10 cellular contexts compared by ENCODE assay signal in genomic region chr15:56759450-56759845, GRCh38. TPM values are rescaled to one million over a fixed set of nuclear protein-coding genes. Genes with fewer than 3 reads are reported as not detected.
DNase-seq lines count a peak whose midpoint lies in the region; FAIRE-seq and TF ChIP-seq lines count a peak whose summit lies in the region.
"Had no signal": no experiment of that assay in that cellular context is flagged by ENCODE, and none has a peak within 500 bp of the region (broad histone marks: within the 10 kb centered on the region; RNA-seq: fewer than 3 reads in every experiment).

No MANE protein-coding gene starts in this region.

- H2BK5ac ChIP-seq in mesendoderm (ENCODE audit: low read length): no peak overlapping the region

- no peak overlapping the region for H4K5ac ChIP-seq in mesendoderm (ENCODE audit: low read length)

- H3K79me2 ChIP-seq in mammary epithelial cell (ENCODE audit: insufficient read depth, low read length) (no peaks in the 10 kb centered on the region), mesendoderm (ENCODE audit: control insufficient read depth, insufficient read depth, low read length) (no peaks in the 10 kb centered on the region)

- peak; percentile 77 for DNase-seq in AG09319 (ENCODE audit: extremely low read depth, low read depth)
- peak; percentile 35 for DNase-seq in LoVo (ENCODE audit: low spot score)
- peak; percentile 91 for DNase-seq in mammary epithelial cell
- DNase-seq in mucosa of gallbladder (ENCODE audit: low spot score): peak; percentile 20
- DNase-seq in GM19239 (ENCODE audit: insufficient read length, low spot score): no peak
- DNase-seq in activated naive CD4-positive, alpha-beta T cell treated with anti-CD3 and anti-CD28 coated beads, Interleukin-2, amount 10 ng/mL, durations not matched to agents 7 days and 5 days: no peak
- no peak for DNase-seq in nephron progenitor cell
- no peak for DNase-seq in mesendoderm
- DNase-seq: COR-L47 had no signal

- H3K18ac ChIP-seq in mesendoderm (ENCODE audit: low read length): no peak overlapping the region

- no peak overlapping the region for H3K56ac ChIP-seq in mesendoderm (ENCODE audit: low read length)

- H3K79me1 ChIP-seq in mesendoderm (ENCODE audit: low read length): no peaks in the 10 kb centered on the region

- dilution Hi-C loops in mammary epithelial cell (cut with HindIII; ENCODE audit: low sequenced_read_pairs): no loop called here

- 0% methylated on average over 4 of the region's 5 CpGs for WGBS in mammary epithelial cell (ENCODE audit: low coverage, missing lambda C conversion rate)
- WGBS in mesendoderm (ENCODE audit: extremely low coverage, insufficient coverage, low lambda C conversion rate): no CpG with 5 or more reads among the region's 5 CpGs

- H3K27ac Mint-ChIP-seq in activated naive CD4-positive, alpha-beta T cell treated with anti-CD3 and anti-CD28 coated beads, Interleukin-2, amount 10 ng/mL, durations not matched to agents 7 days and 5 days: no peak overlapping the region
- H3K27ac Mint-ChIP-seq in nephron progenitor cell: no peak overlapping the region

- no peaks in the 10 kb centered on the region for H4K20me1 ChIP-seq in mammary epithelial cell (ENCODE audit: insufficient read depth, low read length)

- intact Hi-C loops in mammary epithelial cell (cut with micrococcal nuclease): loop anchor here (5.0 kb wide), 1 partner anchor 248 kb away; no protein-coding TSS in a partner anchor

- H3K9me3 ChIP-seq in mammary epithelial cell (replicated peaks; ENCODE audit: insufficient read depth, low read length): no peaks in the 10 kb centered on the region

- H3K27me3 ChIP-seq in mammary epithelial cell (ENCODE audit: insufficient read depth, low read length) (no peaks in the 10 kb centered on the region), mesendoderm (ENCODE audit: insufficient read depth, low read length, poor library complexity) (no peaks in the 10 kb centered on the region)

- peaks cover 30% of the 10 kb centered on the region for H3K4me1 ChIP-seq in mammary epithelial cell (ENCODE audit: insufficient read depth, low read length)
- peaks cover 2% of the 10 kb centered on the region for H3K4me1 ChIP-seq in mesendoderm (ENCODE audit: control insufficient read depth, low read depth, low read length)

- no peak for FAIRE-seq in GM19239 (lab: Jason Lieb, UNC)

- H3K4ac ChIP-seq in mesendoderm (ENCODE audit: low read depth, low read length): no peak overlapping the region

- H4K8ac ChIP-seq in mesendoderm (ENCODE audit: low read depth, low read length): no peak overlapping the region

- H2BK15ac ChIP-seq in mesendoderm (replicated peaks; ENCODE audit: low read depth): no peak overlapping the region

- in situ Hi-C loops in mammary epithelial cell (cut with MboI; ENCODE audit: low sequenced_read_pairs in 2 of 2): no loop called here

- H2AFZ ChIP-seq in mammary epithelial cell (ENCODE audit: low read depth, low read length): peak overlapping the region; percentile 51

- TF ChIP-seq CTCF in AG09319 (IDR thresholded peaks at IDR 0.05; ENCODE audit: low read depth, low read length): no peak
- no peak for TF ChIP-seq CTCF in mammary epithelial cell (conservative IDR thresholded peaks at IDR 0.05 in 1 of 2, IDR thresholded peaks at IDR 0.05 in 1 of 2; ENCODE audit: extremely low read depth in 1 of 2, insufficient read depth in 1 of 2, low read depth in 1 of 2, low read length in 2 of 2)
- TF ChIP-seq CTCF in nephron progenitor cell (IDR thresholded peaks at IDR 0.05): no peak

- no peak overlapping the region for H2AK5ac ChIP-seq in mesendoderm (ENCODE audit: low read length)

- no peak overlapping the region for H3K4me3 Mint-ChIP-seq in activated naive CD4-positive, alpha-beta T cell treated with anti-CD3 and anti-CD28 coated beads, Interleukin-2, amount 10 ng/mL, durations not matched to agents 7 days and 5 days
- no peak overlapping the region for H3K4me3 Mint-ChIP-seq in nephron progenitor cell
- H3K4me3 Mint-ChIP-seq: mesothelial cell of epicardium had no signal

- H3K27ac ChIP-seq in mammary epithelial cell (ENCODE audit: insufficient read depth, low read depth, low read length): peak overlapping the region; percentile 44
- H3K27ac ChIP-seq in mesendoderm (ENCODE audit: low read depth, low read length): no peak overlapping the region

- peaks cover 5% of the 10 kb centered on the region for H3K27me3 Mint-ChIP-seq in activated naive CD4-positive, alpha-beta T cell treated with anti-CD3 and anti-CD28 coated beads, Interleukin-2, amount 10 ng/mL, durations not matched to agents 7 days and 5 days
- H3K27me3 Mint-ChIP-seq in nephron progenitor cell (ENCODE audit: low read depth, poor library complexity): peaks cover 6% of the 10 kb centered on the region

- H3K23ac ChIP-seq in mesendoderm (ENCODE audit: low read length): no peak overlapping the region

- CTCF ChIA-PET in mammary epithelial cell (lab: Charles Lee; ENCODE audit: low non-redundant PET): no interaction called here
- CTCF ChIA-PET in activated naive CD4-positive, alpha-beta T cell treated with anti-CD3 and anti-CD28 coated beads, Interleukin-2, amount 10 ng/mL, durations not matched to agents 7 days and 5 days (lab: Charles Lee): interaction anchor here (1.2 kb wide), 1 partner anchor 13 kb away, joined by 3 read pairs; no protein-coding TSS in a partner anchor

- no peaks in the 10 kb centered on the region for H3K9me3 Mint-ChIP-seq in activated naive CD4-positive, alpha-beta T cell treated with anti-CD3 and anti-CD28 coated beads, Interleukin-2, amount 10 ng/mL, durations not matched to agents 7 days and 5 days
- no peaks in the 10 kb centered on the region for H3K9me3 Mint-ChIP-seq in nephron progenitor cell
- H3K9me3 Mint-ChIP-seq: mesothelial cell of epicardium had no signal

- H3K9ac ChIP-seq in mammary epithelial cell (ENCODE audit: insufficient read depth, low read length) (no peak overlapping the region), mesendoderm (ENCODE audit: low read length) (no peak overlapping the region)

- H3K36me3 Mint-ChIP-seq in activated naive CD4-positive, alpha-beta T cell treated with anti-CD3 and anti-CD28 coated beads, Interleukin-2, amount 10 ng/mL, durations not matched to agents 7 days and 5 days: no peaks in the 10 kb centered on the region
- no peaks in the 10 kb centered on the region for H3K36me3 Mint-ChIP-seq in nephron progenitor cell (ENCODE audit: low read depth)
- H3K36me3 Mint-ChIP-seq: mesothelial cell of epicardium had no signal

- TSS peak; percentile 68 for BruUV-seq in mammary epithelial cell (replicated peaks; lab: Mats Ljungman, UMichigan)

- H2BK120ac ChIP-seq in mesendoderm (ENCODE audit: low read depth, low read length): no peak overlapping the region

- peak overlapping the region in 2 of 3 experiments; percentile 6 to 17 for H3K4me3 ChIP-seq in mammary epithelial cell (replicated peaks in 1 of 3; ENCODE audit: insufficient read depth in 1 of 3, low read depth in 2 of 3, low read length in 3 of 3)
- no peak overlapping the region for H3K4me3 ChIP-seq in mesendoderm (ENCODE audit: low read length)

- H3K4me2 ChIP-seq in mammary epithelial cell (ENCODE audit: insufficient read depth, low read depth, low read length): peak overlapping the region; percentile 70
- no peak overlapping the region for H3K4me2 ChIP-seq in mesendoderm (ENCODE audit: low read length)

- no peaks in the 10 kb centered on the region for H3K4me1 Mint-ChIP-seq in activated naive CD4-positive, alpha-beta T cell treated with anti-CD3 and anti-CD28 coated beads, Interleukin-2, amount 10 ng/mL, durations not matched to agents 7 days and 5 days
- H3K4me1 Mint-ChIP-seq in nephron progenitor cell: no peaks in the 10 kb centered on the region

- H3K36me3 ChIP-seq in mammary epithelial cell (ENCODE audit: insufficient read depth, low read length): no peaks in the 10 kb centered on the region
- no peaks in the 10 kb centered on the region for H3K36me3 ChIP-seq in mesendoderm (ENCODE audit: control insufficient read depth, insufficient read depth, low read length)

RNA-seq across cellular contexts. Expression of gene ZNF280D, which starts 26.1 kb away (rescaled TPM):
- total RNA-seq in mammary epithelial cell: 10 to 100 TPM; 24.1 to 25.7 TPM
- polyA plus RNA-seq in mammary epithelial cell: 2.4 TPM
- 3.9 TPM for polyA minus RNA-seq in mammary epithelial cell
- total RNA-seq in mucosa of gallbladder: 44.3 TPM
- polyA plus RNA-seq in mesendoderm (2013, experiment 1 of 2): 15.2 TPM
- polyA plus RNA-seq in mesendoderm (2013, experiment 2 of 2): 14.3 TPM

Comparison
In these comparisons a context has a peak if more than half of its experiments do, and no peak if none do; other contexts are left out.
1. DNase-seq: peak in AG09319 (single experiment), LoVo (single experiment), mammary epithelial cell (single experiment) and mucosa of gallbladder (single experiment); none in GM19239 (single experiment), activated naive CD4-positive, alpha-beta T cell treated with anti-CD3 and anti-CD28 coated beads, Interleukin-2, amount 10 ng/mL, durations not matched to agents 7 days and 5 days (single experiment), nephron progenitor cell (single experiment) and mesendoderm (single experiment).